In genomic region chr11:113114452-113115027, GRCh38 we compare ENCODE assay signal across 8 cellular contexts.
DNase-seq lines count a peak whose midpoint lies in the region; ATAC-seq and TF ChIP-seq lines count a peak whose summit lies in the region.

No MANE protein-coding gene starts in this region.

- H2BK5ac ChIP-seq in trophoblast cell (ENCODE audit: low read depth, low read length, poor library complexity): no peak overlapping the region

- TF ChIP-seq CTCF in GM10248 (IDR thresholded peaks at IDR 0.05; ENCODE audit: control extremely low read depth, extremely low read depth, low read depth, missing control alignments): peak; percentile 40

- H3K36me3 ChIP-seq in trophoblast cell (ENCODE audit: control insufficient read depth in 1 of 2, insufficient read depth in 2 of 2, low read length in 2 of 2): no peaks in the 10 kb centered on the region

- WGBS in trophoblast cell (ENCODE audit: extremely low coverage, insufficient coverage, insufficient read length): no CpG with 5 or more reads among the region's 4 CpGs

- no peak overlapping the region for H3K4me3 ChIP-seq in trophoblast cell (ENCODE audit: low read depth, low read length)

- H3K18ac ChIP-seq in trophoblast cell (ENCODE audit: low read length): no peak overlapping the region

- POLR2A ChIA-PET in GM10248 (lab: Yijun Ruan, JAX): no interaction called here

- intact Hi-C loops in head of caudate nucleus (cut with DNase I): loop anchor here (10.0 kb wide), 2 partner anchors 150 to 280 kb away; partner anchors contain the start of gene NCAM1

- H3K79me1 ChIP-seq in trophoblast cell (ENCODE audit: low read length): no peaks in the 10 kb centered on the region

- H2AFZ ChIP-seq in trophoblast cell (ENCODE audit: insufficient read depth, low read length, poor library complexity): no peak overlapping the region

- CTCF ChIA-PET in GM10248 (lab: Yijun Ruan, JAX): interaction anchor here (0.7 to 1.9 kb wide), 4 partner anchors 12 to 527 kb away, joined by 3 to 10 read pairs (median 4); no protein-coding TSS in a partner anchor

- H3K9ac ChIP-seq in trophoblast cell (ENCODE audit: low read length): no peak overlapping the region

- H2BK120ac ChIP-seq in trophoblast cell (ENCODE audit: insufficient read depth, low read length, poor library complexity): no peak overlapping the region

- H4K12ac ChIP-seq in trophoblast cell (ENCODE audit: low read depth, low read length): no peak overlapping the region

- no peak overlapping the region for H2AK5ac ChIP-seq in trophoblast cell (ENCODE audit: low read length)

- H4K91ac ChIP-seq in trophoblast cell (ENCODE audit: low read depth, low read length): no peak overlapping the region

- H3K14ac ChIP-seq in trophoblast cell (ENCODE audit: low read length): no peak overlapping the region

- H3K79me2 ChIP-seq in trophoblast cell (ENCODE audit: control insufficient read depth, insufficient read depth, low read length, poor library complexity): no peaks in the 10 kb centered on the region

- no peak overlapping the region for H3K4ac ChIP-seq in trophoblast cell (ENCODE audit: low read depth, low read length)

- no peak overlapping the region for H3K4me2 ChIP-seq in trophoblast cell (ENCODE audit: low read length)

- H4K8ac ChIP-seq in trophoblast cell (ENCODE audit: low read depth, low read length): no peak overlapping the region

- no peak for DNase-seq in GM10248 (ENCODE audit: extremely low spot score)
- DNase-seq in NCI-H1092 (lab: John Stamatoyannopoulos, UW): peak; percentile 47
- peak; percentile 24 to 63 for DNase-seq in SW 1271 (lab: John Stamatoyannopoulos, UW)
- peak; percentile 60 to 95 (median 83) for DNase-seq in head of caudate nucleus
- DNase-seq in trophoblast cell: peak; percentile 35 to 53

- ATAC-seq in GM19324 (IDR thresholded peaks at IDR 0.05; ENCODE audit: low FRiP score, unreplicated experiment) (no peak), HG02763 (IDR thresholded peaks at IDR 0.05; ENCODE audit: unreplicated experiment) (no peak), GM21737 (IDR thresholded peaks at IDR 0.05; ENCODE audit: unreplicated experiment) (no peak)

- no peak overlapping the region for H3K27ac ChIP-seq in trophoblast cell (ENCODE audit: low read depth, low read length)

- no peak overlapping the region for H2BK12ac ChIP-seq in trophoblast cell (ENCODE audit: low read length)

- H3K9me3 ChIP-seq in trophoblast cell (ENCODE audit: insufficient read depth, low read depth, low read length): no peaks in the 10 kb centered on the region

- no peak overlapping the region for H3K23ac ChIP-seq in trophoblast cell (ENCODE audit: low read length)

- no peaks in the 10 kb centered on the region for H3K27me3 ChIP-seq in trophoblast cell (ENCODE audit: insufficient read depth, low read length)

- peaks cover 2 to 3% of the 10 kb centered on the region in 2 experiments for H3K4me1 ChIP-seq in trophoblast cell (ENCODE audit: control insufficient read depth in 1 of 2, insufficient read depth in 2 of 2, low read length in 2 of 2)
